In genomic region chr16:3088925-3089716, GRCh38 we compare ENCODE assay signal across 26 cellular contexts. TPM values are rescaled to one million over a fixed set of nuclear protein-coding genes. Genes with fewer than 3 reads are reported as not detected.
A peak's percentile ranks its signal among the peaks of the same experiment; 100 is the strongest.
DNase-seq lines count a peak whose midpoint lies in the region; ATAC-seq and TF ChIP-seq lines count a peak whose summit lies in the region.
"Had no signal": no experiment of that assay in that cellular context is flagged by ENCODE, and none has a peak within 500 bp of the region (broad histone marks: within the 10 kb centered on the region; RNA-seq: fewer than 3 reads in every experiment).

No MANE protein-coding gene starts in this region.

- DNase-seq in left ventricle myocardium inferior (no peak), left ventricle myocardium superior (no peak), WTC11 (ENCODE audit: low spot score) (no peak), mesenchymal stem cell (no peak), testis (no peak), sciatic nerve (ENCODE audit: low spot score) (no peak), NCI-H524 (lab: John Stamatoyannopoulos, UW) (no peak), mesenteric fat pad (ENCODE audit: low spot score) (no peak)
- DNase-seq: activated CD4-positive, CD25-positive, alpha-beta regulatory T cell; activated naive CD4-positive, alpha-beta T cell treated with anti-CD3 and anti-CD28 coated beads for 36 hours; Caco-2; cerebellar nuclear complex; DND-41; Kasumi-1; MV-4-11; NCI-H1694; NCI-H2171; SW 1271 had no signal

- peaks cover 38% of the 10 kb centered on the region for H3K36me3 Mint-ChIP-seq in WTC11
- H3K36me3 Mint-ChIP-seq: brain had no signal

- no peak overlapping the region for H3K4me2 ChIP-seq in mesenchymal stem cell (ENCODE audit: low read length, poor library complexity, severe bottlenecking)

- peak overlapping the region; percentile 84 for H3K27ac Mint-ChIP-seq in WTC11
- H3K27ac Mint-ChIP-seq: activated naive CD4-positive, alpha-beta T cell treated with anti-CD3 and anti-CD28 coated beads for 36 hours had no signal

- H2AFZ ChIP-seq in mesenchymal stem cell (ENCODE audit: low read depth, low read length): no peak overlapping the region

- intact Hi-C loops in left ventricle myocardium inferior (cut with micrococcal nuclease): no loop called here
- intact Hi-C loops in left ventricle myocardium superior (cut with micrococcal nuclease): no loop called here
- intact Hi-C loops in testis (cut with DNase I; ENCODE audit: low total_unique reads): no loop called here
- intact Hi-C loops in sciatic nerve (cut with DNase I): loop anchor here (10.0 kb wide), 1 partner anchor 526 kb away; the partner anchor contains the start of gene SLX4

- TF ChIP-seq POLR2A in testis (IDR thresholded peaks at IDR 0.05): no peak

- H2BK5ac ChIP-seq in mesenchymal stem cell (ENCODE audit: low read depth, low read length, poor library complexity, severe bottlenecking): no peak overlapping the region

- no peak overlapping the region for H2BK15ac ChIP-seq in mesenchymal stem cell (ENCODE audit: low read depth, poor library complexity, severe bottlenecking)

- no peaks in the 10 kb centered on the region for H3K9me3 ChIP-seq in left ventricle myocardium inferior (replicated peaks)
- H3K9me3 ChIP-seq in mesenchymal stem cell (ENCODE audit: control insufficient read depth, low read length): no peaks in the 10 kb centered on the region
- no peaks in the 10 kb centered on the region for H3K9me3 ChIP-seq in testis
- H3K9me3 ChIP-seq: Caco-2, psoas muscle had no signal

- H3K4me3 Mint-ChIP-seq in WTC11: no peak overlapping the region
- H3K4me3 Mint-ChIP-seq: activated naive CD4-positive, alpha-beta T cell treated with anti-CD3 and anti-CD28 coated beads for 36 hours; brain had no signal

- TF ChIP-seq CTCF in left ventricle myocardium inferior (IDR thresholded peaks at IDR 0.05; ENCODE audit: borderline replicate concordance) (no peak), WTC11 (IDR thresholded peaks at IDR 0.05) (no peak), testis (IDR thresholded peaks at IDR 0.05) (no peak)

- H2AK5ac ChIP-seq in mesenchymal stem cell (ENCODE audit: low read length, severe bottlenecking): no peak overlapping the region

- H4K91ac ChIP-seq in mesenchymal stem cell (ENCODE audit: low read length): peak overlapping the region; percentile 40

- H3K27me3 ChIP-seq in left ventricle myocardium inferior (ENCODE audit: low read depth) (peaks cover 27% of the 10 kb centered on the region), mesenchymal stem cell (ENCODE audit: control insufficient read depth in 1 of 2, insufficient read depth in 1 of 2, low read length in 2 of 2) (peaks cover 17 to 53% of the 10 kb centered on the region in 2 experiments), testis (no peaks in the 10 kb centered on the region)

- CTCF ChIA-PET in WTC11 (lab: Charles Lee): interaction anchor here (0.8 to 5.2 kb wide), 7 partner anchors 9 to 61 kb away, joined by 3 to 52 read pairs (median 7); no protein-coding TSS in a partner anchor

- H3K23ac ChIP-seq in mesenchymal stem cell (ENCODE audit: low read length in 2 of 2): no peak overlapping the region

- H4K8ac ChIP-seq in mesenchymal stem cell (ENCODE audit: low read length): no peak overlapping the region

- H3K79me1 ChIP-seq in mesenchymal stem cell (replicated peaks; ENCODE audit: low read length, poor library complexity, severe bottlenecking): no peaks in the 10 kb centered on the region

- H3K14ac ChIP-seq in mesenchymal stem cell (ENCODE audit: low read length in 2 of 2): no peak overlapping the region

- ATAC-seq in left ventricle myocardium superior (no peak), WTC11 (no peak), sciatic nerve (no peak)
- ATAC-seq: psoas muscle had no signal

- POLR2A ChIA-PET in WTC11 (lab: Charles Lee): interaction anchor here (1.3 to 1.6 kb wide), 3 partner anchors 9 to 74 kb away, joined by 3 to 4 read pairs (median 3); partner anchors contain the start of gene ZSCAN10

- H3K9me3 Mint-ChIP-seq in WTC11: no peaks in the 10 kb centered on the region
- H3K9me3 Mint-ChIP-seq: activated naive CD4-positive, alpha-beta T cell treated with anti-CD3 and anti-CD28 coated beads for 36 hours had no signal

- H3K36me3 ChIP-seq in left ventricle myocardium inferior: no peaks in the 10 kb centered on the region
- H3K36me3 ChIP-seq in mesenchymal stem cell (ENCODE audit: control insufficient read depth in 1 of 2, insufficient read depth in 2 of 2, low read depth in 1 of 2, low read length in 2 of 2): no peaks in the 10 kb centered on the region
- no peaks in the 10 kb centered on the region for H3K36me3 ChIP-seq in testis (ENCODE audit: low read depth, missing control alignments)

- H3K4me1 ChIP-seq in left ventricle myocardium inferior (peaks cover 32% of the 10 kb centered on the region), mesenchymal stem cell (ENCODE audit: control insufficient read depth, insufficient read depth, low read depth, low read length) (peaks cover 11% of the 10 kb centered on the region), testis (peaks cover 20% of the 10 kb centered on the region)

- H2BK12ac ChIP-seq in mesenchymal stem cell (ENCODE audit: low read length in 2 of 2): no peak overlapping the region

- H3K4ac ChIP-seq in mesenchymal stem cell (ENCODE audit: low read depth in 1 of 2, low read length in 2 of 2): no peak overlapping the region

- no peak overlapping the region for H3K9ac ChIP-seq in mesenchymal stem cell (ENCODE audit: low read length)

- no peak overlapping the region for H3K18ac ChIP-seq in mesenchymal stem cell (ENCODE audit: low read depth in 1 of 2, low read length in 2 of 2)

- H2BK120ac ChIP-seq in mesenchymal stem cell (ENCODE audit: low read depth, low read length): no peak overlapping the region

- no peaks in the 10 kb centered on the region for H3K27me3 Mint-ChIP-seq in WTC11 (ENCODE audit: low read depth)

- WGBS in mesenchymal stem cell: 97% methylated on average over 70 of the region's 71 CpGs
- 79 to 85% methylated on average over 27 to 37 of the region's 71 CpGs for WGBS in testis, 2 donors

- H3K27ac ChIP-seq in left ventricle myocardium inferior (replicated peaks): peak overlapping the region; percentile 92
- no peak overlapping the region for H3K27ac ChIP-seq in mesenchymal stem cell (ENCODE audit: low read length, poor library complexity, severe bottlenecking)
- H3K27ac ChIP-seq in testis: no peak overlapping the region
- H3K27ac ChIP-seq: psoas muscle had no signal

- H3K4me1 Mint-ChIP-seq in WTC11: peaks cover 30% of the 10 kb centered on the region

- H3K4me3 ChIP-seq in left ventricle myocardium inferior (no peak overlapping the region), mesenchymal stem cell (ENCODE audit: insufficient read depth in 1 of 2, low read depth in 1 of 2, low read length in 2 of 2) (peak overlapping the region in 1 of 2 experiments; percentile 35), testis (peak overlapping the region; percentile 15 to 43)
- H3K4me3 ChIP-seq: psoas muscle had no signal

TF ChIP-seq in WTC11, 78 proteins besides CTCF, POLR2A, EP300 and RAD21 (continues in another document):
- 0 out of 2 replicates have a peak, but pooled peaks have one; percentile 43 for TF ChIP-seq KAT7 (CRISPR knock-in tag; IDR thresholded peaks at IDR 0.05; ENCODE audit: borderline replicate concordance)

RNA-seq across cellular contexts. Expression of gene ZSCAN10, which starts 10.0 kb away (rescaled TPM):
- total RNA-seq in left ventricle myocardium inferior (not detected), left ventricle myocardium superior (not detected), WTC11 (2021) (263 to 286 TPM (median 271 TPM) in 3 replicates), testis (under 1 TPM; 0.79 to 0.93 TPM), sciatic nerve (not detected), mesenteric fat pad (not detected)
- polyA plus RNA-seq in mesenchymal stem cell (2013, experiment 1 of 2): not detected
- polyA plus RNA-seq in mesenchymal stem cell (2013, experiment 2 of 2): not detected
- polyA plus RNA-seq in testis (ENCODE audit: insufficient read depth, low read depth, low replicate concordance): 0.91 TPM
- total RNA-seq: A673, Caco-2, dermis microvascular lymphatic vessel endothelial cell, lung microvascular endothelial cell, skeletal muscle tissue had no signal
- polyA plus RNA-seq: BJ, keratinocyte had no signal

RNA-seq across cellular contexts. Expression of gene ZNF205, which starts 23.3 kb away (rescaled TPM):
- total RNA-seq in left ventricle myocardium inferior (8.0 TPM), left ventricle myocardium superior (8.8 TPM), WTC11 (2021) (17.7 to 22.7 TPM (median 21.3 TPM) in 3 replicates), testis (10 to 100 TPM in 1 of 2 donors, 1 to 10 TPM in 1; 9.8 to 19.4 TPM), sciatic nerve (12.3 TPM), mesenteric fat pad (6.1 TPM)
- polyA plus RNA-seq in mesenchymal stem cell (2013, experiment 1 of 2): 8.4 TPM
- polyA plus RNA-seq in mesenchymal stem cell (2013, experiment 2 of 2): 8.1 TPM
- 5.5 TPM for polyA plus RNA-seq in testis (ENCODE audit: insufficient read depth, low read depth, low replicate concordance)

RNA-seq across cellular contexts. Expression of gene IL32, which starts 23.7 kb away (rescaled TPM):
- 36.3 TPM for total RNA-seq in left ventricle myocardium inferior
- 46.0 TPM for total RNA-seq in left ventricle myocardium superior
- total RNA-seq in WTC11 (2021): 3.5 to 4.7 TPM (median 3.6 TPM) in 3 replicates
- polyA plus RNA-seq in mesenchymal stem cell (2013, experiment 1 of 2): 5.7 TPM
- 5.9 TPM for polyA plus RNA-seq in mesenchymal stem cell (2013, experiment 2 of 2)
- 10 to 100 TPM; 27.1 to 33.0 TPM for total RNA-seq in testis
- 62.2 TPM for polyA plus RNA-seq in testis (ENCODE audit: insufficient read depth, low read depth, low replicate concordance)
- total RNA-seq in sciatic nerve: 32.6 TPM
- 36.0 TPM for total RNA-seq in mesenteric fat pad

RNA-seq across cellular contexts. Expression of gene MMP25, which starts 42.8 kb away (rescaled TPM):
- total RNA-seq in left ventricle myocardium inferior: 1.2 TPM
- 2.8 TPM for total RNA-seq in left ventricle myocardium superior
- 41.2 to 49.0 TPM (median 43.3 TPM) in 3 replicates for total RNA-seq in WTC11 (2021)
- polyA plus RNA-seq in mesenchymal stem cell (2013, experiment 1 of 2): 0.01 TPM
- polyA plus RNA-seq in mesenchymal stem cell (2013, experiment 2 of 2): 0.01 TPM
- total RNA-seq in testis: 1 to 10 TPM in 1 of 2 donors, under 1 TPM in 1; 0.62 to 1.5 TPM
- polyA plus RNA-seq in testis (ENCODE audit: insufficient read depth, low read depth, low replicate concordance): 0.53 TPM
- 9.1 TPM for total RNA-seq in sciatic nerve
- total RNA-seq in mesenteric fat pad: 21.6 TPM

RNA-seq across cellular contexts. Expression of gene ZNF213, which starts 45.7 kb away (rescaled TPM):
- total RNA-seq in left ventricle myocardium inferior: 6.2 TPM
- total RNA-seq in left ventricle myocardium superior: 7.1 TPM
- total RNA-seq in WTC11 (2021): 8.9 to 11.6 TPM (median 10.3 TPM) in 3 replicates
- polyA plus RNA-seq in mesenchymal stem cell (2013, experiment 1 of 2): 6.1 TPM
- polyA plus RNA-seq in mesenchymal stem cell (2013, experiment 2 of 2): 5.7 TPM
- total RNA-seq in testis: 10 to 100 TPM; 43.1 to 57.3 TPM
- polyA plus RNA-seq in testis (ENCODE audit: insufficient read depth, low read depth, low replicate concordance): 46.8 TPM
- total RNA-seq in sciatic nerve: 9.0 TPM
- total RNA-seq in mesenteric fat pad: 6.0 TPM

Comparison
In these comparisons a context has a peak if more than half of its experiments do, and no peak if none do; other contexts are left out.
1. RNA of gene ZSCAN10, which starts 10.0 kb away (total RNA-seq): 263 to 286 TPM in WTC11; 0.79 to 0.93 TPM in testis, not detected in left ventricle myocardium inferior (single experiment), not detected in left ventricle myocardium superior (single experiment), not detected in sciatic nerve (single experiment) and not detected in mesenteric fat pad (single experiment); every median in the first group is over 100 times any median in the second.